ENCODE assay signal across 8 cellular contexts in the genomic region with DNA sequence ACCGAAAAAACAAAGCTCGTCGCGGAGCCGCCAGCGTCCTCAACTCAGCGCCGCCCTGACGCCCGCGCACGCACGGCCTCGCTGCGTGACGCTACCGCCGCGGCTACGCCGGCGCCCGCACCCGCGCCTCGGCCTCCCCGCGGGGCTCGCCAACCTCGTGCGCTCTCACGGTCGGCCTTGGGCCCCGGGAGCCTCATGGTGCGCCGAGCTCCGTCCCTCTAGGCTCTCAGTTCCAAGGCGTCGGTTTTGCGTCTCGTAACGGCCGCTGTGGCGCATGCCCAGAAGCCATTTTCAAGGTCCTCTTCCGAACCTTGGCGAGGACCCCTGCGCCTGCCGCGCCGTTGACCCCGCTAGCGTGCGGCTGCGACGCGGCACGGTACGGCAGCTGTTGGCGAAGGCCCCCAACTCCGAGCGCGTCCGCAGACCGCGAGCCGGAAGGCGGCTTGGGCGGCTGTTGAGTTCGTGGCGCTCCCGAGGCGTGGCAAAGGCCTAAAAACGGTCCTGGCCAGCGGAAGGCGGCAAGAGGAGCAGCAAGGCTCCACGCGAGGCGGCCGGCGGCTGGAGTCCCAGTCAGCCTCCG. TPM values are rescaled to one million over a fixed set of nuclear protein-coding genes. Genes with fewer than 3 reads are reported as not detected.
DNase-seq lines count a peak whose midpoint lies in the region; ATAC-seq, FAIRE-seq and TF ChIP-seq lines count a peak whose summit lies in the region.

A gene (minus strand): TSS at position 64 of the 580 bp plus-strand sequence. CDS start 1,209 bp downstream, outside the sequence.

- POLR2A ChIA-PET in GM12878 (lab: Charles Lee) = interaction anchor here (1.4 kb wide), 1 partner anchor 31 kb away, joined by 7 read pairs; a partner anchor contains a TSS

- peaks cover 14% of the 10 kb centered on the region for H3K4me1 ChIP-seq in BLaER1
- H3K4me1 ChIP-seq in GM12878 (ENCODE audit: control insufficient read depth, insufficient read depth, low read length) = peaks cover 10% of the 10 kb centered on the region; the same call in 1 of the 2 replicates
- no peaks in the 10 kb centered on the region for H3K4me1 ChIP-seq in iPS-20b (ENCODE audit: insufficient read depth, low read length)
- peaks cover 0 to 6% of the 10 kb centered on the region in 2 donors for H3K4me1 ChIP-seq in small intestine (ENCODE audit: control insufficient read depth in 2 of 2, insufficient read depth in 1 of 2, low read depth in 1 of 2, low read length in 1 of 2)

- ATAC-seq in GM19397 (IDR thresholded peaks at IDR 0.05; ENCODE audit: unreplicated experiment) (peak; percentile 85), GM12878 (peak; percentile 91)

- H3K4me2 ChIP-seq in BLaER1 = peak within 1 kb of the TSS; percentile 73
- H3K4me2 ChIP-seq in GM12878 (ENCODE audit: control insufficient read depth, insufficient read depth) = peak within 1 kb of the TSS; percentile 95

- H3K4me3 ChIP-seq in BLaER1 (peak within 1 kb of the TSS; percentile 65), HL-60 (replicated peaks; ENCODE audit: insufficient read depth, low read length) (peak within 1 kb of the TSS; percentile 29), GM12878 (peak within 1 kb of the TSS; percentile 62), iPS-20b (ENCODE audit: low read length) (peak within 1 kb of the TSS; percentile 65), small intestine (ENCODE audit: low read depth in 1 of 2, low read length in 2 of 2) (peak within 1 kb of the TSS; percentile 58 to 62)

- WGBS in GM12878 (ENCODE audit: insufficient coverage, insufficient replicate concordance, low lambda C conversion rate, missing lambda C conversion rate) = 1% methylated on average over 72 of the region's 81 CpGs
- WGBS in small intestine, 3 donors = 0 to 1% (median 1%) methylated on average over 72 to 81 of the region's 81 CpGs

- H3K27me3 ChIP-seq in BLaER1 = peaks cover 22% of the 10 kb centered on the region
- H3K27me3 ChIP-seq in HL-60 (ENCODE audit: insufficient read depth, poor library complexity, severe bottlenecking) = no peaks in the 10 kb centered on the region
- no peaks in the 10 kb centered on the region for H3K27me3 ChIP-seq in GM12878 (replicated peaks in 1 of 2; ENCODE audit: control insufficient read depth in 2 of 2, insufficient read depth in 2 of 2, low read length in 1 of 2)
- peaks cover 34% of the 10 kb centered on the region for H3K27me3 ChIP-seq in iPS-20b (ENCODE audit: insufficient read depth, low read length)
- H3K27me3 ChIP-seq in small intestine (ENCODE audit: control insufficient read depth in 2 of 2, insufficient read depth in 2 of 2, low read length in 2 of 2) = no peaks in the 10 kb centered on the region

- H3K9ac ChIP-seq in BLaER1 (peak within 1 kb of the TSS; percentile 86), GM12878 (ENCODE audit: control insufficient read depth, insufficient read depth, low read length) (peak within 1 kb of the TSS; percentile 88), iPS-20b (ENCODE audit: low read depth, low read length) (peak within 1 kb of the TSS; percentile 84)

- no peaks in the 10 kb centered on the region; the same call in 1 of the 2 replicates for H3K79me2 ChIP-seq in GM12878 (ENCODE audit: control insufficient read depth, insufficient read depth, low read length)

- H2AFZ ChIP-seq in GM12878 (ENCODE audit: control insufficient read depth, low read depth, low read length) = peak within 1 kb of the TSS; percentile 94

- H4K20me1 ChIP-seq in BLaER1 (no peaks in the 10 kb centered on the region), GM12878 (ENCODE audit: control insufficient read depth, insufficient read depth) (no peaks in the 10 kb centered on the region)

- H3K27ac ChIP-seq in BLaER1 (peak within 1 kb of the TSS; percentile 97), HL-60 (replicated peaks) (peak within 1 kb of the TSS; percentile 97), GM12878 (ENCODE audit: control insufficient read depth, insufficient read depth) (peak within 1 kb of the TSS; percentile 82), iPS-20b (ENCODE audit: low read length) (no peak within 1 kb of the TSS), small intestine (ENCODE audit: low read depth in 1 of 2, low read length in 1 of 2) (peak within 1 kb of the TSS; percentile 99)

- RAD21 ChIA-PET in GM12878 (lab: Charles Lee; ENCODE audit: unreplicated experiment) = interaction anchor here (0.8 to 2.8 kb wide), 4 partner anchors 17 to 33 kb away, joined by 3 to 12 read pairs (median 5); a partner anchor contains a TSS

- TF ChIP-seq CTCF in HL-60 (IDR thresholded peaks at IDR 0.05; ENCODE audit: insufficient read depth, low read length) (no peak), GM12878 (IDR thresholded peaks at IDR 0.05 in 2 of 3, conservative IDR thresholded peaks at IDR 0.05 in 1 of 3; ENCODE audit: control insufficient read depth in 2 of 3, extremely low read depth in 1 of 3, insufficient read depth in 1 of 3, low read depth in 3 of 3, low read length in 3 of 3) (no peak)

- SMC1A ChIA-PET in GM12878 (lab: Charles Lee; ENCODE audit: uncharacterized antibody, unreplicated experiment) = interaction anchor here (0.6 to 2.6 kb wide), 5 partner anchors 21 to 124 kb away, joined by 3 to 10 read pairs (median 4); a partner anchor contains a TSS

- no TSS peak for BruUV-seq in GM12878 (replicated peaks; lab: Mats Ljungman, UMichigan)

- H3K9me3 ChIP-seq in BLaER1 (peaks cover 22% of the 10 kb centered on the region), GM12878 (replicated peaks; ENCODE audit: control insufficient read depth, insufficient read depth, low read length) (no peaks in the 10 kb centered on the region), iPS-20b (ENCODE audit: insufficient read depth, low read depth, low read length) (no peaks in the 10 kb centered on the region), small intestine (ENCODE audit: control insufficient read depth, low read depth) (no peaks in the 10 kb centered on the region)

- CTCF ChIA-PET in GM12878 (lab: Yijun Ruan, JAX) = interaction anchor here (1.5 to 1.6 kb wide), 2 partner anchors 17 to 31 kb away, joined by 5 read pairs; a partner anchor contains a TSS

- peak; percentile 93 for TF ChIP-seq POLR2A in GM12878 (IDR thresholded peaks at IDR 0.05; ENCODE audit: low read depth, low read length)

- intact Hi-C loops in GM12878 (cut with micrococcal nuclease; ENCODE audit: unreplicated experiment) = loop anchor here (5.0 kb wide), 1 partner anchor 104 kb away; no protein-coding TSS in a partner anchor

- H3K36me3 ChIP-seq in BLaER1 (no peaks in the 10 kb centered on the region), GM12878 (ENCODE audit: control insufficient read depth in 2 of 2, insufficient read depth in 2 of 2, low read length in 1 of 2) (no peaks in the 10 kb centered on the region), iPS-20b (ENCODE audit: insufficient read depth, low read depth, low read length) (no peaks in the 10 kb centered on the region), small intestine (ENCODE audit: control insufficient read depth in 2 of 2, insufficient read depth in 2 of 2, low read length in 2 of 2) (no peaks in the 10 kb centered on the region)

- DNase-seq in HL-60 (ENCODE audit: low read depth in 1 of 2, low spot score in 1 of 2) = peak; percentile 43 to 63
- peak; percentile 46 to 94 (median 72) for DNase-seq in T-helper 2 cell
- DNase-seq in GM12878 (ENCODE audit: low read depth, low spot score) = peak; percentile 23
- peak; percentile 52 for DNase-seq in small intestine
- no peak for DNase-seq in NCI-H226

- FAIRE-seq in GM12878 (lab: Jason Lieb, UNC) = no peak
- no peak for FAIRE-seq in small intestine (lab: Jason Lieb, UNC)

- TF ChIP-seq RAD21 in GM12878 (IDR thresholded peaks at IDR 0.05; ENCODE audit: insufficient read depth, low read depth, low read length) = no peak

- TF ChIP-seq EP300 in GM12878 (IDR thresholded peaks at IDR 0.05; ENCODE audit: borderline replicate concordance in 1 of 2, control insufficient read depth in 1 of 2, low read depth in 2 of 2, low read length in 2 of 2) = 0 out of 4 replicates have a peak, but pooled peaks of 1 of the 2 experiments have one; percentile 10

- in situ Hi-C loops in GM12878 (cut with MboI) = no loop called here

TF ChIP-seq in GM12878, 131 proteins besides CTCF, POLR2A, EP300 and RAD21 (continues in another document):
- TF ChIP-seq FOS (IDR thresholded peaks at IDR 0.05; ENCODE audit: borderline replicate concordance, extremely low read depth, insufficient read length) = no peak
- no peak for TF ChIP-seq TARDBP (IDR thresholded peaks at IDR 0.05; ENCODE audit: borderline replicate concordance)
- TF ChIP-seq, protein P1, sequence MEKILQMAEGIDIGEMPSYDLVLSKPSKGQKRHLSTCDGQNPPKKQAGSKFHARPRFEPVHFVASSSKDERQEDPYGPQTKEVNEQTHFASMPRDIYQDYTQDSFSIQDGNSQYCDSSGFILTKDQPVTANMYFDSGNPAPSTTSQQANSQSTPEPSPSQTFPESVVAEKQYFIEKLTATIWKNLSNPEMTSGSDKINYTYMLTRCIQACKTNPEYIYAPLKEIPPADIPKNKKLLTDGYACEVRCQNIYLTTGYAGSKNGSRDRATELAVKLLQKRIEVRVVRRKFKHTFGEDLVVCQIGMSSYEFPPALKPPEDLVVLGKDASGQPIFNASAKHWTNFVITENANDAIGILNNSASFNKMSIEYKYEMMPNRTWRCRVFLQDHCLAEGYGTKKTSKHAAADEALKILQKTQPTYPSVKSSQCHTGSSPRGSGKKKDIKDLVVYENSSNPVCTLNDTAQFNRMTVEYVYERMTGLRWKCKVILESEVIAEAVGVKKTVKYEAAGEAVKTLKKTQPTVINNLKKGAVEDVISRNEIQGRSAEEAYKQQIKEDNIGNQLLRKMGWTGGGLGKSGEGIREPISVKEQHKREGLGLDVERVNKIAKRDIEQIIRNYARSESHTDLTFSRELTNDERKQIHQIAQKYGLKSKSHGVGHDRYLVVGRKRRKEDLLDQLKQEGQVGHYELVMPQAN (conservative IDR thresholded peaks at IDR 0.05) = 0 out of 2 replicates have a peak, but pooled peaks have one; percentile 52

RNA-seq across cellular contexts. Expression of the gene that starts here (rescaled TPM):
- total RNA-seq in GM12878 (2013; cell fraction: nucleolus; rRNA removed) = 1.9 and 4.2 TPM in 2 replicates
- total RNA-seq in GM12878 (2014; rRNA removed) = 8.1 and 9.0 TPM in 2 replicates
- total RNA-seq in GM12878 (2014; rRNA removed; fragmentation: Illumina TruSeq; extraction: Trizol) = 10.1 and 10.5 TPM in 2 replicates
- 6.0 and 8.3 TPM in 2 replicates for total RNA-seq in GM12878 (2021)
- 2.5 TPM for polyA plus RNA-seq in GM12878 (2011; ENCODE audit: low read depth)
- polyA plus RNA-seq in GM12878 (2011; rRNA removed) = 4.4 and 7.3 TPM in 2 replicates
- 2.0 and 2.5 TPM in 2 replicates for polyA plus RNA-seq in GM12878 (2011; cell fraction: cytosol; rRNA removed)
- 1.4 and 1.9 TPM in 2 replicates for polyA plus RNA-seq in GM12878 (2011; cell fraction: nucleus; rRNA removed)
- polyA plus RNA-seq in GM12878 (2012) = 2.8 and 3.4 TPM in 2 replicates
- polyA plus RNA-seq in GM12878 (2014; fragmentation: Illumina TruSeq; extraction: Trizol) = 10.7 and 13.6 TPM in 2 replicates
- polyA plus RNA-seq in GM12878 (2014; fragmentation: Nextera tagmentation; extraction: Ambion mirVana) = 10 to 100 TPM; 13.6 to 15.2 TPM
- 7.1 and 8.7 TPM in 2 replicates for polyA plus RNA-seq in GM12878 (2014; rRNA removed)
- polyA plus RNA-seq in GM12878 (2016; fragmentation: Nextera tagmentation; extraction: Ambion mirVana) = 10 to 100 TPM; 13.0 to 15.6 TPM
- polyA minus RNA-seq in GM12878 (2011; rRNA and poly(A)+ RNA removed) = 0.98 and 1.8 TPM in 2 replicates
- polyA minus RNA-seq in GM12878 (2011; cell fraction: cytosol; rRNA and poly(A)+ RNA removed) = 0.67 and 0.94 TPM in 2 replicates
- polyA minus RNA-seq in GM12878 (2011; cell fraction: nucleus; rRNA and poly(A)+ RNA removed) = 0.12 and 0.38 TPM in 2 replicates
- polyA plus RNA-seq in small intestine = 10 to 100 TPM in 1 of 3 donors, 1 to 10 TPM in 2; 9.2 to 10.8 (median 10.0) TPM
